ENCODE assay signal across 24 cellular contexts in genomic region chr4:112931001-112931400, GRCh38.
DNase-seq lines count a peak whose midpoint lies in the region; ATAC-seq and TF ChIP-seq lines count a peak whose summit lies in the region.
"Had no signal": no experiment of that assay in that cellular context is flagged by ENCODE, and none has a peak within 500 bp of the region (broad histone marks: within the 10 kb centered on the region; RNA-seq: fewer than 3 reads in every experiment).

No MANE protein-coding gene starts in this region.

- H3K9me3 Mint-ChIP-seq in WTC11 (no peaks in the 10 kb centered on the region), progenitor cell of endocrine pancreas (ENCODE audit: low read depth) (no peaks in the 10 kb centered on the region)
- H3K9me3 Mint-ChIP-seq: HFFc6 had no signal

- no peaks in the 10 kb centered on the region for H3K27me3 ChIP-seq in gastroesophageal sphincter
- no peaks in the 10 kb centered on the region for H3K27me3 ChIP-seq in aorta (ENCODE audit: control insufficient read depth in 1 of 2, insufficient read depth in 2 of 2, low read length in 1 of 2)
- H3K27me3 ChIP-seq: MG63, SJCRH30 had no signal

- no peak for ATAC-seq in WTC11
- no peak for ATAC-seq in GM18502 (IDR thresholded peaks at IDR 0.05; ENCODE audit: poor library complexity, unreplicated experiment)
- ATAC-seq in gastroesophageal sphincter = no peak
- no peak for ATAC-seq in aorta (ENCODE audit: low FRiP score)
- ATAC-seq: HepG2 had no signal

- H3K27ac ChIP-seq in gastroesophageal sphincter = no peak overlapping the region
- no peak overlapping the region for H3K27ac ChIP-seq in aorta (ENCODE audit: low read depth in 1 of 2, low read length in 2 of 2)
- H3K27ac ChIP-seq: KMS-11, PC-9, RWPE1, SJCRH30 had no signal

- DNase-seq in SIG-M5 treated with dmso at 0.1 percent for 504 hours (lab: John Stamatoyannopoulos, UW; ENCODE audit: unreplicated experiment) (peak; percentile 5), SIG-M5 (lab: John Stamatoyannopoulos, UW) (no peak), NB4 (ENCODE audit: low read depth) (peak; percentile 7), WTC11 (ENCODE audit: low spot score) (no peak), progenitor cell of endocrine pancreas (ENCODE audit: low spot score, unreplicated experiment) (no peak), aorta (no peak)
- DNase-seq: 8988T; Caco-2; CD4-positive, CD25-positive, alpha-beta regulatory T cell; HFFc6; MG63; NCI-H187 treated with DMSO at 0.1 percent for 48 hours; NCI-H226; NCI-H524; NCI-H82; PC-9; SJCRH30; SW 1271 had no signal

- peaks cover 13% of the 10 kb centered on the region for H3K4me1 Mint-ChIP-seq in WTC11
- peaks cover 1% of the 10 kb centered on the region for H3K4me1 Mint-ChIP-seq in progenitor cell of endocrine pancreas (ENCODE audit: low read depth)
- H3K4me1 Mint-ChIP-seq: B cell; CD4-positive, CD25-positive, alpha-beta regulatory T cell had no signal

- TF ChIP-seq CTCF in NB4 (IDR thresholded peaks at IDR 0.05; ENCODE audit: low read depth, low read length) (no peak), WTC11 (IDR thresholded peaks at IDR 0.05) (no peak), progenitor cell of endocrine pancreas (IDR thresholded peaks at IDR 0.05; ENCODE audit: unreplicated experiment) (no peak), gastroesophageal sphincter (IDR thresholded peaks at IDR 0.05) (no peak)

- 79 to 88% methylated on average over 4 of the region's 4 CpGs for WGBS in gastroesophageal sphincter (ENCODE audit: low coverage in 1 of 2), 2 donors
- WGBS in aorta, 2 donors = 78 to 87% methylated on average over 4 of the region's 4 CpGs

- intact Hi-C loops in aorta (cut with DNase I) = no loop called here

- H3K4me3 ChIP-seq in NB4 (ENCODE audit: low read depth, low read length) = no peak overlapping the region
- H3K4me3 ChIP-seq in gastroesophageal sphincter = no peak overlapping the region
- no peak overlapping the region for H3K4me3 ChIP-seq in aorta (ENCODE audit: low read length in 2 of 2)
- H3K4me3 ChIP-seq: MG63, PC-9, SJCRH30 had no signal

- TF ChIP-seq EP300 in gastroesophageal sphincter (IDR thresholded peaks at IDR 0.05) = no peak

- H3K9me3 ChIP-seq in gastroesophageal sphincter (no peaks in the 10 kb centered on the region), aorta (ENCODE audit: control insufficient read depth, low read length) (no peaks in the 10 kb centered on the region)
- H3K9me3 ChIP-seq: Caco-2, MG63, SJCRH30 had no signal

- H3K36me3 Mint-ChIP-seq in WTC11 = peaks cover 6% of the 10 kb centered on the region
- no peaks in the 10 kb centered on the region for H3K36me3 Mint-ChIP-seq in progenitor cell of endocrine pancreas (ENCODE audit: insufficient read depth)
- H3K36me3 Mint-ChIP-seq: CD4-positive, CD25-positive, alpha-beta regulatory T cell had no signal

- H3K4me3 Mint-ChIP-seq in WTC11 (no peak overlapping the region), progenitor cell of endocrine pancreas (ENCODE audit: low read depth) (no peak overlapping the region)
- H3K4me3 Mint-ChIP-seq: B cell; CD4-positive, CD25-positive, alpha-beta regulatory T cell; HFFc6 had no signal

- H3K27ac Mint-ChIP-seq in WTC11 = peak overlapping the region; percentile 55; the same call in 1 of the 2 replicates
- H3K27ac Mint-ChIP-seq in progenitor cell of endocrine pancreas = peak overlapping the region; percentile 1
- H3K27ac Mint-ChIP-seq: B cell, HFFc6 had no signal

- CTCF ChIA-PET in WTC11 (lab: Charles Lee) = interaction anchor here (0.6 kb wide), 1 partner anchor 155 kb away, joined by 3 read pairs; no protein-coding TSS in a partner anchor

- H3K27me3 Mint-ChIP-seq in WTC11 (ENCODE audit: low read depth) = no peaks in the 10 kb centered on the region
- H3K27me3 Mint-ChIP-seq in progenitor cell of endocrine pancreas = no peaks in the 10 kb centered on the region
- H3K27me3 Mint-ChIP-seq: CD4-positive, CD25-positive, alpha-beta regulatory T cell had no signal

- POLR2A ChIA-PET in WTC11 (lab: Charles Lee) = no interaction called here

- H3K36me3 ChIP-seq in gastroesophageal sphincter (no peaks in the 10 kb centered on the region), aorta (ENCODE audit: control insufficient read depth in 1 of 2, insufficient read depth in 2 of 2, low read length in 1 of 2) (no peaks in the 10 kb centered on the region)
- H3K36me3 ChIP-seq: MG63, SJCRH30 had no signal

- H3K4me1 ChIP-seq in gastroesophageal sphincter = peaks cover 0 to 23% (median 4%) of the 10 kb centered on the region in 3 donors
- no peaks in the 10 kb centered on the region for H3K4me1 ChIP-seq in aorta (ENCODE audit: control insufficient read depth in 1 of 2, insufficient read depth in 2 of 2, low read length in 2 of 2)
- H3K4me1 ChIP-seq: Caco-2, SJCRH30 had no signal

- TF ChIP-seq POLR2A in NB4 (IDR thresholded peaks at IDR 0.05; ENCODE audit: extremely low read depth, insufficient read length) (no peak), gastroesophageal sphincter (IDR thresholded peaks at IDR 0.05) (no peak)

TF ChIP-seq in WTC11, 78 proteins besides CTCF, POLR2A, EP300 and RAD21:
- no peak for TF ChIP-seq TEAD4 (CRISPR knock-in tag; IDR thresholded peaks at IDR 0.05)
- no peak for TF ChIP-seq ZNF232 (CRISPR knock-in tag; IDR thresholded peaks at IDR 0.05)
- no peak for TF ChIP-seq NR3C1 (CRISPR knock-in tag; conservative IDR thresholded peaks at IDR 0.05; ENCODE audit: low read depth)
- no peak for TF ChIP-seq ZNF219 (CRISPR knock-in tag; IDR thresholded peaks at IDR 0.05; ENCODE audit: borderline replicate concordance)
- no peak for TF ChIP-seq ATF6 (CRISPR knock-in tag; IDR thresholded peaks at IDR 0.05)
- TF ChIP-seq ZNF263 (CRISPR knock-in tag; IDR thresholded peaks at IDR 0.05; ENCODE audit: low read depth) = no peak

Comparison
In these comparisons a context has a peak if more than half of its experiments do, and no peak if none do; other contexts are left out.
1. DNase-seq: peak in SIG-M5 treated with dmso at 0.1 percent for 504 hours (single experiment) and NB4 (single experiment); none in SIG-M5 (single experiment), WTC11 (single experiment), progenitor cell of endocrine pancreas (single experiment) and aorta (0 of 2).